Comparison of ENCODE assay signal across 23 cellular contexts in the genomic region with DNA sequence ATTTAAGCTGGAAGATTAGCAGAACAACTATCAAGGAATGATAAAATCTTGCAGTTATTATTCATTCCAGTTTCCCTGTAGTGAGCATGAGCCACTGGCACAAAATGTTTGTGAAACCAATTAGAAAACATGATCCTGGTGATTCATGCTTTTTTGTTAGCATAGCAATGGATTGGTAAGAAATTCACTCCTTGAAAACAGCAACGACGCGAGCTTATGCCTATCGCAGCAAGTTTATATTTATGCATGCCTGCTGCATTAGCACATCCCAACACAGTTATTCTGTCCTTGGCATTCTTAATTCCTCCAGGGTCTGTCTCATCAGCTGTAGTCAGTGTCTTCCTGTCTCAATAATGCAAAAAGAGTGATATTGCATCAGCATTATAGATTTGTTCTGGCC.
A peak's percentile ranks its signal among the peaks of the same experiment; 100 is the strongest.
DNase-seq lines count a peak whose midpoint lies in the region; ATAC-seq, FAIRE-seq and TF ChIP-seq lines count a peak whose summit lies in the region.
"Had no signal": no experiment of that assay in that cellular context is flagged by ENCODE, and none has a peak within 500 bp of the region (broad histone marks: within the 10 kb centered on the region; RNA-seq: fewer than 3 reads in every experiment).

No MANE protein-coding gene starts in this region.

- intact Hi-C loops in A673 (cut with micrococcal nuclease; ENCODE audit: unreplicated experiment): no loop called here

- no peak overlapping the region for H3K27ac ChIP-seq in A673 (ENCODE audit: low read depth, low read length, poor library complexity, severe bottlenecking)
- H3K27ac ChIP-seq: HL-60 had no signal

- H3K9me3 ChIP-seq in A673 (ENCODE audit: low read depth, low read length, poor library complexity, severe bottlenecking): no peaks in the 10 kb centered on the region
- H3K9me3 ChIP-seq: MG63 had no signal

- BruUV-seq in A673 (replicated peaks; lab: Mats Ljungman, UMichigan): no TSS peak

- TF ChIP-seq CTCF in A673 (conservative IDR thresholded peaks at IDR 0.05; ENCODE audit: low read depth, low read length): no peak
- TF ChIP-seq CTCF in bronchial epithelial cell (IDR thresholded peaks at IDR 0.05; ENCODE audit: insufficient read depth, low read length, severe bottlenecking): no peak

- POLR2A ChIA-PET in A673 (lab: Charles Lee; ENCODE audit: low non-redundant PET): interaction anchor here (0.6 kb wide), 1 partner anchor 115 kb away, joined by 5 read pairs; no protein-coding TSS in a partner anchor

- H3K4me3 ChIP-seq in A673 (ENCODE audit: low read depth, low read length, poor library complexity, severe bottlenecking) (no peak overlapping the region), bronchial epithelial cell (ENCODE audit: low read depth, low read length) (no peak overlapping the region)
- H3K4me3 ChIP-seq: MG63 had no signal

- H3K27me3 ChIP-seq in A673 (replicated peaks; ENCODE audit: insufficient read depth, low read depth, low read length, poor library complexity) (no peaks in the 10 kb centered on the region), bronchial epithelial cell (ENCODE audit: control insufficient read depth, insufficient read depth, low read length) (no peaks in the 10 kb centered on the region)
- H3K27me3 ChIP-seq: MG63 had no signal

- H3K36me3 ChIP-seq in A673 (ENCODE audit: insufficient read depth, low read length, poor library complexity, severe bottlenecking) (no peaks in the 10 kb centered on the region), bronchial epithelial cell (ENCODE audit: control insufficient read depth, insufficient read depth, low read length) (no peaks in the 10 kb centered on the region)
- H3K36me3 ChIP-seq: MG63 had no signal

- CTCF ChIA-PET in A673 (lab: Charles Lee): no interaction called here

- ATAC-seq in HG02870 (IDR thresholded peaks at IDR 0.05; ENCODE audit: unreplicated experiment) (no peak), HG03025 (IDR thresholded peaks at IDR 0.05; ENCODE audit: low FRiP score, unreplicated experiment) (no peak)
- ATAC-seq: HCT116, Panc1, Right ventricle myocardium inferior had no signal

- peak; percentile 16 for DNase-seq in A673 (ENCODE audit: low spot score)
- peak; percentile 4 for DNase-seq in M059J (ENCODE audit: low read depth)
- peak; percentile 29 for DNase-seq in bronchial epithelial cell (ENCODE audit: low read depth)
- peak; percentile 71 for DNase-seq in iris pigment epithelial cell (ENCODE audit: low read depth)
- no peak for DNase-seq in activated CD4-positive, alpha-beta T cell treated with anti-CD3 and anti-CD28 coated beads, Interleukin-2, amount 50 U/mL, for 48 hours
- DNase-seq in GM19240 (ENCODE audit: insufficient read length, low spot score): no peak
- DNase-seq: 8988T, C1 segment of cervical spinal cord, DMS153, KBM-7, MG63, NCI-H1092 treated with DMSO at 0.1 percent for 48 hours, NCI-H1694, NCI-H446 treated with DMSO at 0.1 percent for 48 hours, NCI-H82 had no signal

- no peak for FAIRE-seq in bronchial epithelial cell (lab: Jason Lieb, UNC)
- FAIRE-seq: G401.6, GM12891 had no signal

- H3K4me1 ChIP-seq in A673 (ENCODE audit: insufficient read depth, low read length, poor library complexity, severe bottlenecking): no peaks in the 10 kb centered on the region

Comparison
In these comparisons a context has a peak if more than half of its experiments do, and no peak if none do; other contexts are left out.
1. DNase-seq: peak in A673 (single experiment), M059J (single experiment), bronchial epithelial cell (single experiment) and iris pigment epithelial cell (single experiment); none in activated CD4-positive, alpha-beta T cell treated with anti-CD3 and anti-CD28 coated beads, Interleukin-2, amount 50 U/mL, for 48 hours (0 of 2) and GM19240 (single experiment).